19 cellular contexts compared by ENCODE assay signal in genomic region chr2:23280401-23280800, GRCh38.
DNase-seq lines count a peak whose midpoint lies in the region; ATAC-seq and TF ChIP-seq lines count a peak whose summit lies in the region.
"Had no signal": no experiment of that assay in that cellular context is flagged by ENCODE, and none has a peak within 500 bp of the region (broad histone marks: within the 10 kb centered on the region; RNA-seq: fewer than 3 reads in every experiment).

No MANE protein-coding gene starts in this region.

- no peaks in the 10 kb centered on the region for H3K36me3 Mint-ChIP-seq in activated naive CD8-positive, alpha-beta T cell treated with anti-CD3 and anti-CD28 coated beads, Interleukin-2, amount 50 U/mL, for 24 hours (ENCODE audit: low read depth)
- H3K36me3 Mint-ChIP-seq: CD14-positive monocyte had no signal

- no peak overlapping the region for H3K27ac Mint-ChIP-seq in activated naive CD8-positive, alpha-beta T cell treated with anti-CD3 and anti-CD28 coated beads, Interleukin-2, amount 50 U/mL, for 24 hours
- H3K27ac Mint-ChIP-seq: CD14-positive monocyte had no signal

- CTCF ChIA-PET in RWPE1 (lab: Yijun Ruan, JAX) = interaction anchor here (0.7 kb wide), 1 partner anchor 81 kb away, joined by 3 read pairs; no protein-coding TSS in a partner anchor

- H3K27ac ChIP-seq in RWPE1 = no peak overlapping the region
- H3K27ac ChIP-seq: GM23248, HL-60 had no signal

- no peak overlapping the region for H3K4me3 ChIP-seq in kidney epithelial cell (ENCODE audit: low read depth, low read length)
- H3K4me3 ChIP-seq: GM23248 had no signal

- in situ Hi-C loops in Caki2 (cut with HindIII; ENCODE audit: low pct_unique_long_range_greater_than_20kb, low sequenced_read_pairs) = no loop called here

- no peak for TF ChIP-seq CTCF in RWPE1 (conservative IDR thresholded peaks at IDR 0.05; ENCODE audit: low read depth)
- TF ChIP-seq CTCF in kidney epithelial cell (IDR thresholded peaks at IDR 0.05; ENCODE audit: insufficient read depth, low read length, poor library complexity, severe bottlenecking) = no peak

- H3K4me3 Mint-ChIP-seq in activated naive CD8-positive, alpha-beta T cell treated with anti-CD3 and anti-CD28 coated beads, Interleukin-2, amount 50 U/mL, for 24 hours = no peak overlapping the region
- H3K4me3 Mint-ChIP-seq: CD14-positive monocyte had no signal

- ATAC-seq in activated naive CD8-positive, alpha-beta T cell treated with anti-CD3 and anti-CD28 coated beads, Interleukin-2, amount 50 U/mL, for 24 hours = no peak

- H3K27me3 ChIP-seq in kidney epithelial cell (ENCODE audit: control insufficient read depth, insufficient read depth, low read length) = no peaks in the 10 kb centered on the region

- no peaks in the 10 kb centered on the region for H3K36me3 ChIP-seq in kidney epithelial cell (ENCODE audit: control insufficient read depth, insufficient read depth, low read length)

- peaks cover 3% of the 10 kb centered on the region for H3K9me3 Mint-ChIP-seq in activated naive CD8-positive, alpha-beta T cell treated with anti-CD3 and anti-CD28 coated beads, Interleukin-2, amount 50 U/mL, for 24 hours

- peak; percentile 64 for DNase-seq in Caki2 (ENCODE audit: low read depth)
- DNase-seq in M059J (ENCODE audit: low read depth) = peak; percentile 63
- peak; percentile 26 for DNase-seq in RWPE1 (ENCODE audit: low spot score)
- peak; percentile 37 for DNase-seq in kidney epithelial cell (ENCODE audit: low read depth)
- no peak for DNase-seq in activated naive CD8-positive, alpha-beta T cell treated with anti-CD3 and anti-CD28 coated beads, Interleukin-2, amount 50 U/mL, for 24 hours
- no peak for DNase-seq in cerebellar cortex (ENCODE audit: low spot score)
- no peak for DNase-seq in inferior parietal cortex (ENCODE audit: extremely low spot score)
- no peak for DNase-seq in stimulated activated CD4-positive, alpha-beta T cell treated with anti-CD3 and anti-CD28 coated beads, Interleukin-15, amount 100 ng/mL, for 24 hours
- DNase-seq: Caco-2, DMS79, GF-D8, GM23248, KG1, NCI-H1105 treated with DMSO at 0.1 percent for 48 hours, NCI-H2029, NCI-H2171 treated with DMSO at 0.1 percent for 48 hours, NCI-H510A had no signal

- H3K27me3 Mint-ChIP-seq in activated naive CD8-positive, alpha-beta T cell treated with anti-CD3 and anti-CD28 coated beads, Interleukin-2, amount 50 U/mL, for 24 hours = peaks cover 2% of the 10 kb centered on the region

- POLR2A ChIA-PET in RWPE1 (lab: Yijun Ruan, JAX; ENCODE audit: low non-redundant PET) = no interaction called here

- H3K4me1 Mint-ChIP-seq in activated naive CD8-positive, alpha-beta T cell treated with anti-CD3 and anti-CD28 coated beads, Interleukin-2, amount 50 U/mL, for 24 hours = no peaks in the 10 kb centered on the region
- H3K4me1 Mint-ChIP-seq: CD14-positive monocyte had no signal

Comparison
In these comparisons a context has a peak if more than half of its experiments do, and no peak if none do; other contexts are left out.
1. DNase-seq: peak in Caki2 (single experiment), M059J (single experiment), RWPE1 (single experiment) and kidney epithelial cell (single experiment); none in activated naive CD8-positive, alpha-beta T cell treated with anti-CD3 and anti-CD28 coated beads, Interleukin-2, amount 50 U/mL, for 24 hours (single experiment), cerebellar cortex (single experiment), inferior parietal cortex (single experiment) and stimulated activated CD4-positive, alpha-beta T cell treated with anti-CD3 and anti-CD28 coated beads, Interleukin-15, amount 100 ng/mL, for 24 hours (single experiment).